Comparison of ENCODE assay signal across 1 cellular context in genomic region chr2:240962371-240963064, GRCh38.
TF ChIP-seq lines count a peak whose summit lies in the region.

No MANE protein-coding gene starts in this region.

TF ChIP-seq in HEK293T, 16 proteins besides CTCF, POLR2A, EP300 and RAD21 (continued from another document):
- TF ChIP-seq ELF4 (IDR thresholded peaks at IDR 0.05) (no peak), FOXK2 (IDR thresholded peaks at IDR 0.05) (no peak), HDGF (IDR thresholded peaks at IDR 0.05; ENCODE audit: borderline replicate concordance) (no peak), NFRKB (IDR thresholded peaks at IDR 0.05) (no peak)
